Comparison of ENCODE assay signal across 1 cellular context in the genomic region with DNA sequence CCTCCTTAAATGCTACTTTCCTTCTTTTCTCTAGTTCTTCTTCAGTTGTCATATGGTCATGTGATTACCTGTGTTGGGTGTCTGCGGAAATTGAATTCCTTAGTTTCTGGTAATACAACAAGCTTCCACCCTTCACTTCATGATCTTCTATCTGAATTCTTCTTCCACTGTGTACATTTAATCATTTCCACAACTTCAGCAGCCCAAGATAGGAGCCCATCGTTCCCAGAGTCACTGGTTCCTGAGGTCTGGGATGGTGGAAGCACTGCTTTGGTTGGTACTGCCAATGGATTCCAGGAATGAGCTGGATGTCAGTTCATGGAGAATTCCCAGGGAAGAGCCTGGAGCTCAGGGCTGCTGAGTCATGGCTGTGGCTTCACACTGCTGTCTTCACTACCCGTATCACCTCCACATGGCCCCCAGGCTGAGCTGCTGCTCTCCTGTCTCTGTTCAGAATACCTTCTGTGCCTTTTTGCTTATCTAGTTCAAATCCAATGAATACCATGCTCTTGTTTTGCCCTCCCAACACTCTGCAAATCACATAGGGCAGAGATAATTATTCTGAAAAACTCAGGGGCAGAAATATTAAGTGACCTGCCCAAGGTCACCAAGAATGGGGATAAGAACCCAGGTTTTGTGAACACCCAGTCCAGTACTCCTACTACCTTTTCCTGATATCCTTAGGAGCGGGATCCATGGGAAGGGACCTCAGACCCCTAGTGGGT.
TF ChIP-seq lines count a peak whose summit lies in the region.

No MANE protein-coding gene starts in this region.

TF ChIP-seq in HepG2, 621 proteins besides CTCF, POLR2A, EP300 and RAD21 (continued from another document and continues in another):
- TF ChIP-seq HNF1B (CRISPR knock-in tag; IDR thresholded peaks at IDR 0.05) (0 out of 2 replicates have a peak, but pooled peaks have one; percentile 46), NCOA5 (CRISPR knock-in tag; IDR thresholded peaks at IDR 0.05) (no peak), ZFP62 (CRISPR knock-in tag; IDR thresholded peaks at IDR 0.05) (no peak), ZFP41 (CRISPR knock-in tag; IDR thresholded peaks at IDR 0.05; ENCODE audit: borderline replicate concordance) (no peak), TEAD3 (CRISPR knock-in tag; optimal IDR thresholded peaks at IDR 0.05; ENCODE audit: borderline replicate concordance) (peak; percentile 55), ZNF12 (CRISPR knock-in tag; IDR thresholded peaks at IDR 0.05) (no peak), SMYD3 (CRISPR knock-in tag; IDR thresholded peaks at IDR 0.05) (no peak), ZNF788 (CRISPR knock-in tag; IDR thresholded peaks at IDR 0.05; ENCODE audit: borderline replicate concordance) (no peak), ZSCAN5A (CRISPR knock-in tag; IDR thresholded peaks at IDR 0.05; ENCODE audit: borderline replicate concordance) (0 out of 2 replicates have a peak, but pooled peaks have one; percentile 18), ZNF784 (CRISPR knock-in tag; IDR thresholded peaks at IDR 0.05; ENCODE audit: borderline replicate concordance) (no peak), NFKB2 (CRISPR knock-in tag; IDR thresholded peaks at IDR 0.05; ENCODE audit: borderline replicate concordance) (no peak), ATM (IDR thresholded peaks at IDR 0.05; ENCODE audit: borderline replicate concordance) (no peak), ZNF281 (CRISPR knock-in tag; IDR thresholded peaks at IDR 0.05; ENCODE audit: borderline replicate concordance) (no peak), NFE2L1 (CRISPR knock-in tag; IDR thresholded peaks at IDR 0.05; ENCODE audit: borderline replicate concordance) (peak; percentile 85; the same call in 1 of the 2 replicates), ZNF143 (CRISPR knock-in tag; IDR thresholded peaks at IDR 0.05) (no peak), REPIN1 (CRISPR knock-in tag; IDR thresholded peaks at IDR 0.05; ENCODE audit: borderline replicate concordance, low read depth) (no peak), ZNF660 (CRISPR knock-in tag; IDR thresholded peaks at IDR 0.05; ENCODE audit: borderline replicate concordance, low read depth) (no peak), TBP (CRISPR knock-in tag; IDR thresholded peaks at IDR 0.05) (no peak), ZSCAN20 (CRISPR knock-in tag; IDR thresholded peaks at IDR 0.05; ENCODE audit: borderline replicate concordance) (0 out of 2 replicates have a peak, but pooled peaks have one; percentile 24), IKZF1 (IDR thresholded peaks at IDR 0.05) (no peak), HNRNPUL1 (IDR thresholded peaks at IDR 0.05; ENCODE audit: low read depth, low read length) (no peak), ZFAT (CRISPR knock-in tag; conservative IDR thresholded peaks at IDR 0.05) (no peak), SIN3A (IDR thresholded peaks at IDR 0.05; ENCODE audit: borderline replicate concordance, low read depth, low read length) (peak; percentile 8; the same call in 1 of the 2 replicates), BRD4 (CRISPR knock-in tag; IDR thresholded peaks at IDR 0.05) (0 out of 2 replicates have a peak, but pooled peaks have one; percentile 43), ZNF768 (CRISPR knock-in tag; IDR thresholded peaks at IDR 0.05) (peak; percentile 93), ZNF790 (CRISPR knock-in tag; IDR thresholded peaks at IDR 0.05; ENCODE audit: borderline replicate concordance) (0 out of 2 replicates have a peak, but pooled peaks have one; percentile 14), NKX3-1 (CRISPR knock-in tag; IDR thresholded peaks at IDR 0.05) (no peak), RARG (CRISPR knock-in tag; IDR thresholded peaks at IDR 0.05; ENCODE audit: low read depth) (no peak), GFI1 (CRISPR knock-in tag; IDR thresholded peaks at IDR 0.05; ENCODE audit: borderline replicate concordance) (no peak), EHMT2 (IDR thresholded peaks at IDR 0.05; ENCODE audit: borderline replicate concordance, low read depth, low read length) (no peak), TBX2 (CRISPR knock-in tag; IDR thresholded peaks at IDR 0.05; ENCODE audit: borderline replicate concordance) (0 out of 2 replicates have a peak, but pooled peaks have one; percentile 29), ZNF816 (CRISPR knock-in tag; IDR thresholded peaks at IDR 0.05; ENCODE audit: borderline replicate concordance) (no peak), ZNF83 (CRISPR knock-in tag; IDR thresholded peaks at IDR 0.05; ENCODE audit: borderline replicate concordance) (no peak), ZNF772 (CRISPR knock-in tag; IDR thresholded peaks at IDR 0.05) (0 out of 2 replicates have a peak, but pooled peaks have one; percentile 47), HMGXB4 (CRISPR knock-in tag; IDR thresholded peaks at IDR 0.05; ENCODE audit: borderline replicate concordance in 1 of 2, low read depth in 1 of 2) (no peak), NAIF1 (CRISPR knock-in tag; IDR thresholded peaks at IDR 0.05; ENCODE audit: borderline replicate concordance) (no peak), CREM (IDR thresholded peaks at IDR 0.05) (no peak), CREM (CRISPR knock-in tag; IDR thresholded peaks at IDR 0.05) (no peak), DNMT3B (CRISPR knock-in tag; conservative IDR thresholded peaks at IDR 0.05) (no peak)
- TF ChIP-seq, protein P1, sequence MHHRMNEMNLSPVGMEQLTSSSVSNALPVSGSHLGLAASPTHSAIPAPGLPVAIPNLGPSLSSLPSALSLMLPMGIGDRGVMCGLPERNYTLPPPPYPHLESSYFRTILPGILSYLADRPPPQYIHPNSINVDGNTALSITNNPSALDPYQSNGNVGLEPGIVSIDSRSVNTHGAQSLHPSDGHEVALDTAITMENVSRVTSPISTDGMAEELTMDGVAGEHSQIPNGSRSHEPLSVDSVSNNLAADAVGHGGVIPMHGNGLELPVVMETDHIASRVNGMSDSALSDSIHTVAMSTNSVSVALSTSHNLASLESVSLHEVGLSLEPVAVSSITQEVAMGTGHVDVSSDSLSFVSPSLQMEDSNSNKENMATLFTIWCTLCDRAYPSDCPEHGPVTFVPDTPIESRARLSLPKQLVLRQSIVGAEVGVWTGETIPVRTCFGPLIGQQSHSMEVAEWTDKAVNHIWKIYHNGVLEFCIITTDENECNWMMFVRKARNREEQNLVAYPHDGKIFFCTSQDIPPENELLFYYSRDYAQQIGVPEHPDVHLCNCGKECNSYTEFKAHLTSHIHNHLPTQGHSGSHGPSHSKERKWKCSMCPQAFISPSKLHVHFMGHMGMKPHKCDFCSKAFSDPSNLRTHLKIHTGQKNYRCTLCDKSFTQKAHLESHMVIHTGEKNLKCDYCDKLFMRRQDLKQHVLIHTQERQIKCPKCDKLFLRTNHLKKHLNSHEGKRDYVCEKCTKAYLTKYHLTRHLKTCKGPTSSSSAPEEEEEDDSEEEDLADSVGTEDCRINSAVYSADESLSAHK (CRISPR knock-in tag; IDR thresholded peaks at IDR 0.05; ENCODE audit: borderline replicate concordance), result no peak
- TF ChIP-seq, protein P2, sequence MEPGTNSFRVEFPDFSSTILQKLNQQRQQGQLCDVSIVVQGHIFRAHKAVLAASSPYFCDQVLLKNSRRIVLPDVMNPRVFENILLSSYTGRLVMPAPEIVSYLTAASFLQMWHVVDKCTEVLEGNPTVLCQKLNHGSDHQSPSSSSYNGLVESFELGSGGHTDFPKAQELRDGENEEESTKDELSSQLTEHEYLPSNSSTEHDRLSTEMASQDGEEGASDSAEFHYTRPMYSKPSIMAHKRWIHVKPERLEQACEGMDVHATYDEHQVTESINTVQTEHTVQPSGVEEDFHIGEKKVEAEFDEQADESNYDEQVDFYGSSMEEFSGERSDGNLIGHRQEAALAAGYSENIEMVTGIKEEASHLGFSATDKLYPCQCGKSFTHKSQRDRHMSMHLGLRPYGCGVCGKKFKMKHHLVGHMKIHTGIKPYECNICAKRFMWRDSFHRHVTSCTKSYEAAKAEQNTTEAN (CRISPR knock-in tag; conservative IDR thresholded peaks at IDR 0.05), result no peak
- TF ChIP-seq, protein P3, sequence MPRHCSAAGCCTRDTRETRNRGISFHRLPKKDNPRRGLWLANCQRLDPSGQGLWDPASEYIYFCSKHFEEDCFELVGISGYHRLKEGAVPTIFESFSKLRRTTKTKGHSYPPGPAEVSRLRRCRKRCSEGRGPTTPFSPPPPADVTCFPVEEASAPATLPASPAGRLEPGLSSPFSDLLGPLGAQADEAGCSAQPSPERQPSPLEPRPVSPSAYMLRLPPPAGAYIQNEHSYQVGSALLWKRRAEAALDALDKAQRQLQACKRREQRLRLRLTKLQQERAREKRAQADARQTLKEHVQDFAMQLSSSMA (CRISPR knock-in tag; IDR thresholded peaks at IDR 0.05), result 0 out of 2 replicates have a peak, but pooled peaks have one; percentile 60
- TF ChIP-seq, protein P4, sequence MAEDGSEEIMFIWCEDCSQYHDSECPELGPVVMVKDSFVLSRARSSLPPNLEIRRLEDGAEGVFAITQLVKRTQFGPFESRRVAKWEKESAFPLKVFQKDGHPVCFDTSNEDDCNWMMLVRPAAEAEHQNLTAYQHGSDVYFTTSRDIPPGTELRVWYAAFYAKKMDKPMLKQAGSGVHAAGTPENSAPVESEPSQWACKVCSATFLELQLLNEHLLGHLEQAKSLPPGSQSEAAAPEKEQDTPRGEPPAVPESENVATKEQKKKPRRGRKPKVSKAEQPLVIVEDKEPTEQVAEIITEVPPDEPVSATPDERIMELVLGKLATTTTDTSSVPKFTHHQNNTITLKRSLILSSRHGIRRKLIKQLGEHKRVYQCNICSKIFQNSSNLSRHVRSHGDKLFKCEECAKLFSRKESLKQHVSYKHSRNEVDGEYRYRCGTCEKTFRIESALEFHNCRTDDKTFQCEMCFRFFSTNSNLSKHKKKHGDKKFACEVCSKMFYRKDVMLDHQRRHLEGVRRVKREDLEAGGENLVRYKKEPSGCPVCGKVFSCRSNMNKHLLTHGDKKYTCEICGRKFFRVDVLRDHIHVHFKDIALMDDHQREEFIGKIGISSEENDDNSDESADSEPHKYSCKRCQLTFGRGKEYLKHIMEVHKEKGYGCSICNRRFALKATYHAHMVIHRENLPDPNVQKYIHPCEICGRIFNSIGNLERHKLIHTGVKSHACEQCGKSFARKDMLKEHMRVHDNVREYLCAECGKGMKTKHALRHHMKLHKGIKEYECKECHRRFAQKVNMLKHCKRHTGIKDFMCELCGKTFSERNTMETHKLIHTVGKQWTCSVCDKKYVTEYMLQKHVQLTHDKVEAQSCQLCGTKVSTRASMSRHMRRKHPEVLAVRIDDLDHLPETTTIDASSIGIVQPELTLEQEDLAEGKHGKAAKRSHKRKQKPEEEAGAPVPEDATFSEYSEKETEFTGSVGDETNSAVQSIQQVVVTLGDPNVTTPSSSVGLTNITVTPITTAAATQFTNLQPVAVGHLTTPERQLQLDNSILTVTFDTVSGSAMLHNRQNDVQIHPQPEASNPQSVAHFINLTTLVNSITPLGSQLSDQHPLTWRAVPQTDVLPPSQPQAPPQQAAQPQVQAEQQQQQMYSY (CRISPR knock-in tag; IDR thresholded peaks at IDR 0.05), result peak; percentile 87
